Comparison of ENCODE assay signal across 7 cellular contexts in the genomic region with DNA sequence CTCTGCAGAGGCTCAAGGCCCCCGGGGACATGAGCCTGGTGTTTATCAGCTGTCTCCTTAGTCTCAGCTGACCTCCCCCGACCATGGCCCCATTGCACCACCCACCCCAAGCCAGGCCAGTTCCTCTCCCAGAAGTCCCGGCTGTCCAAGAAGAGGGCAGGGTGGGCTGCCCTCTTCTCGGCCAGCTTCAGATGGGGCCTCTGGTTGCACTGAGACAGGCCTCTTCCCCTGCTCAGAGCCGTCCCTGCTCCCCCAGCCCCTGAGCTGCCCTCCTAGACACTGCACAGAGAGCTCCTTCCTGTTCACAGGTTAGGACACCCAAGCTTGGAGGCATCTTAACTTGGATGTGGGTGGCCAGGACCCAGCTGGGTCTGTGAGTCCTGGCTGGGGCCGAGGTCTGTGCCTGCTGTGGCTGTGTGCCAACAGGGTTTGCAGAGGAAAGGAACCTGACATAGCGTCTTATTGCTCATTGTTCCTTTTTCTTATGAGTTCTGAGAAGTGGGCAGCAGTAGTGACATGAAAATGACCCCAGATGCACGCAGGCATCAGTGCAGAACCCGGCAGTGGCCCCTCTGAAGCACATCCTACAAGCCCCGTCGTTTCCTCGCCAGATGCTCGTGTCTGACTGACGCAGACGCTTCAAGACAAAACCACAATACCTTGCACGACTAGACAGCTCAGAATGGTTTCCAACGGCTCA. TPM values are rescaled to one million over a fixed set of nuclear protein-coding genes. Genes with fewer than 3 reads are reported as not detected.
DNase-seq lines count a peak whose midpoint lies in the region; ATAC-seq, FAIRE-seq and TF ChIP-seq lines count a peak whose summit lies in the region.

No MANE protein-coding gene starts in this region.

- no peak for FAIRE-seq in kidney (lab: Jason Lieb, UNC)

- H3K4me1 Mint-ChIP-seq in endothelial cell (ENCODE audit: unreplicated experiment) = peaks cover 3% of the 10 kb centered on the region

- H3K4me3 ChIP-seq in kidney (ENCODE audit: low read length in 2 of 2) = peak overlapping the region; percentile 13 to 37

- H3K27ac Mint-ChIP-seq in activated naive CD4-positive, alpha-beta T cell treated with anti-CD3 and anti-CD28 coated beads, Interleukin-2, amount 50 U/mL, for 72 hours = peak overlapping the region; percentile 97
- no peak overlapping the region for H3K27ac Mint-ChIP-seq in endothelial cell (ENCODE audit: unreplicated experiment)

- H3K4me3 Mint-ChIP-seq in endothelial cell (ENCODE audit: unreplicated experiment) = no peak overlapping the region

- TF ChIP-seq CTCF in kidney (IDR thresholded peaks at IDR 0.05; ENCODE audit: borderline replicate concordance, extremely low read depth, insufficient read depth) (no peak), endothelial cell (IDR thresholded peaks at IDR 0.05; ENCODE audit: unreplicated experiment) (no peak)

- peaks cover 10% of the 10 kb centered on the region for H3K27me3 Mint-ChIP-seq in endothelial cell (ENCODE audit: unreplicated experiment)

- peaks cover 4 to 25% of the 10 kb centered on the region in 2 donors for H3K4me1 ChIP-seq in kidney (ENCODE audit: control insufficient read depth in 1 of 2, insufficient read depth in 1 of 2, low read depth in 1 of 2, low read length in 2 of 2)

- peak; percentile 19 for ATAC-seq in GM21619 (IDR thresholded peaks at IDR 0.05; ENCODE audit: unreplicated experiment)
- ATAC-seq in activated naive CD4-positive, alpha-beta T cell treated with anti-CD3 and anti-CD28 coated beads, Interleukin-2, amount 50 U/mL, for 72 hours = peak; percentile 63 to 73

- intact Hi-C loops in kidney (cut with DNase I) = no loop called here

- H3K27ac ChIP-seq in kidney (ENCODE audit: low read depth in 2 of 2, low read length in 2 of 2) = peak overlapping the region; percentile 63 to 78

- no peaks in the 10 kb centered on the region for H3K9me3 ChIP-seq in kidney (ENCODE audit: control insufficient read depth in 1 of 2, low read length in 2 of 2)

- no peaks in the 10 kb centered on the region for H3K9me3 Mint-ChIP-seq in activated naive CD4-positive, alpha-beta T cell treated with anti-CD3 and anti-CD28 coated beads, Interleukin-2, amount 50 U/mL, for 72 hours
- no peaks in the 10 kb centered on the region for H3K9me3 Mint-ChIP-seq in endothelial cell (ENCODE audit: unreplicated experiment)

- DNase-seq in SIG-M5 (lab: John Stamatoyannopoulos, UW) (peak; percentile 75), kidney (peak; percentile 87), SW480 (ENCODE audit: low spot score) (no peak), endothelial cell (ENCODE audit: low spot score) (no peak)
- DNase-seq in activated naive CD4-positive, alpha-beta T cell treated with anti-CD3 and anti-CD28 coated beads, Interleukin-2, amount 50 U/mL, for 72 hours (ENCODE audit: low spot score in 2 of 2) = no peak
- peak; percentile 48 for DNase-seq in stimulated activated CD8-positive, alpha-beta memory T cell treated with anti-CD3 and anti-CD28 coated beads, Interleukin-15, amount 100 ng/mL, for 1 hour (ENCODE audit: low read depth)

- H3K36me3 Mint-ChIP-seq in activated naive CD4-positive, alpha-beta T cell treated with anti-CD3 and anti-CD28 coated beads, Interleukin-2, amount 50 U/mL, for 72 hours = peaks cover 6 to 18% of the 10 kb centered on the region in 2 donors
- peaks cover 3% of the 10 kb centered on the region for H3K36me3 Mint-ChIP-seq in endothelial cell (ENCODE audit: low read depth, unreplicated experiment)

- H3K36me3 ChIP-seq in kidney (ENCODE audit: control insufficient read depth in 1 of 2, insufficient read depth in 2 of 2, low read length in 2 of 2) = peaks cover 3% of the 10 kb centered on the region in 2 donors

- peak overlapping the region in 1 of 2 donors; percentile 58 for H3K9ac ChIP-seq in kidney (ENCODE audit: low read length in 2 of 2)

RNA-seq across cellular contexts. Expression of gene TRABD, which starts 5.5 kb away (rescaled TPM):
- 10 to 100 TPM; 84.4 to 98.2 TPM for total RNA-seq in activated naive CD4-positive, alpha-beta T cell treated with anti-CD3 and anti-CD28 coated beads, Interleukin-2, amount 50 U/mL, for 72 hours
- total RNA-seq in kidney (56.3 TPM), endothelial cell (ENCODE audit: unreplicated experiment) (33.1 TPM)
- polyA plus RNA-seq in kidney (ENCODE audit: insufficient read depth, low read depth, low replicate concordance) = 34.2 TPM

RNA-seq across cellular contexts. Expression of gene SELENOO, which starts 9.6 kb away (rescaled TPM):
- total RNA-seq in activated naive CD4-positive, alpha-beta T cell treated with anti-CD3 and anti-CD28 coated beads, Interleukin-2, amount 50 U/mL, for 72 hours = 10 to 100 TPM; 22.5 to 23.4 TPM
- total RNA-seq in kidney = 19.7 TPM
- 42.8 TPM for polyA plus RNA-seq in kidney (ENCODE audit: insufficient read depth, low read depth, low replicate concordance)
- 18.7 TPM for total RNA-seq in endothelial cell (ENCODE audit: unreplicated experiment)

RNA-seq across cellular contexts. Expression of gene PANX2, which starts 20.7 kb away (rescaled TPM):
- 1 to 10 TPM; 2.1 to 2.5 TPM for total RNA-seq in activated naive CD4-positive, alpha-beta T cell treated with anti-CD3 and anti-CD28 coated beads, Interleukin-2, amount 50 U/mL, for 72 hours
- 1.0 TPM for total RNA-seq in kidney
- polyA plus RNA-seq in kidney (ENCODE audit: insufficient read depth, low read depth, low replicate concordance) = 4.3 TPM
- total RNA-seq in endothelial cell (ENCODE audit: unreplicated experiment) = 0.87 TPM

RNA-seq across cellular contexts. Expression of gene TUBGCP6, which starts 53.6 kb away (rescaled TPM):
- 10 to 100 TPM; 49.6 to 50.9 TPM for total RNA-seq in activated naive CD4-positive, alpha-beta T cell treated with anti-CD3 and anti-CD28 coated beads, Interleukin-2, amount 50 U/mL, for 72 hours
- total RNA-seq in kidney = 52.0 TPM
- 19.2 TPM for polyA plus RNA-seq in kidney (ENCODE audit: insufficient read depth, low read depth, low replicate concordance)
- 48.5 TPM for total RNA-seq in endothelial cell (ENCODE audit: unreplicated experiment)

RNA-seq across cellular contexts. Expression of gene HDAC10, which starts 59.9 kb away (rescaled TPM):
- total RNA-seq in activated naive CD4-positive, alpha-beta T cell treated with anti-CD3 and anti-CD28 coated beads, Interleukin-2, amount 50 U/mL, for 72 hours = 10 to 100 TPM; 43.7 to 67.3 TPM
- total RNA-seq in kidney = 43.8 TPM
- 20.4 TPM for polyA plus RNA-seq in kidney (ENCODE audit: insufficient read depth, low read depth, low replicate concordance)
- total RNA-seq in endothelial cell (ENCODE audit: unreplicated experiment) = 42.1 TPM

Comparison
In these comparisons a context has a peak if more than half of its experiments do, and no peak if none do; other contexts are left out.
1. DNase-seq: peak in SIG-M5 (single experiment), kidney (single experiment) and stimulated activated CD8-positive, alpha-beta memory T cell treated with anti-CD3 and anti-CD28 coated beads, Interleukin-15, amount 100 ng/mL, for 1 hour (single experiment); none in activated naive CD4-positive, alpha-beta T cell treated with anti-CD3 and anti-CD28 coated beads, Interleukin-2, amount 50 U/mL, for 72 hours (0 of 2), SW480 (single experiment) and endothelial cell (single experiment).